Comparison of ENCODE assay signal across 8 cellular contexts in the genomic region with DNA sequence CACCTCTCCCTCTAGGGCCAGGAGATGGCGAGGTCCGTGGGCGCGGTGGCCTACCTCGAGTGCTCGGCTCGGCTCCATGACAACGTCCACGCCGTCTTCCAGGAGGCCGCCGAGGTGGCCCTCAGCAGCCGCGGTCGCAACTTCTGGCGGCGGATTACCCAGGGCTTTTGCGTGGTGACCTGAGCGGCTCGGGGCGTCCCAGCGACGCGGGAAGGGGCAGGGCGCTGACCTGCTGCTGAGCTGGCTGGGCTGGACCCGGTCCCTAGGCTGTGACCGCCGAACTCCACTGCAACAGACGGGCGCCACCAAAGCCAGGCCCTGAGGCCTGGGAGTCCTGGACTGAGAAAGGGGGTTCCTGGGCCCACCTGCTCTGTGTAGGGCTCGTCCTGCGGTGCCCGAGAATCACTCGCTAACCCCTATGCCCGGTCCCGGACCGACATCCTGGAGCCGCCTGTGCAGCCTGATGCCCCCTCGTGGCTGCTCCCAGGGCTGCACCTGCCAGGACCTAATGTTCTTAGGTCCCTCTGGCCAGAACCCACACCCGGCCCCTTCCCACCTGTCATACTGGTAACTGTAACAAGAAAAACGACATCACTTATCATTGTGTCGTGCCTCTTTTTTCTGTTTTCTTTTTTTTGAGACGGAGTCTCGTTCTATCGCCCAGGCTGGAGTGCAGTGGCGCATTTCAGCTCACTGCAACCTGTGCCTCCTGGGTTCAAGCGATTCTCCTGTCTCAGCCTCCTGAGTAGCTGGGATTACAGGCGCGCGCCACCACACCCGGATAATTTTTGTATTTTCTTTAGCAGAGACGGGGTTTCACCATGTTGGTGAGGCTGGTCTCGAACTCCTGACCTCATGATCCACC.
DNase-seq lines count a peak whose midpoint lies in the region; ATAC-seq, FAIRE-seq and TF ChIP-seq lines count a peak whose summit lies in the region.

No MANE protein-coding gene starts in this region.

- no peak for FAIRE-seq in D721Med (lab: Jason Lieb, UNC)

- peak overlapping the region; percentile 11 to 46 for H3K4me3 ChIP-seq in cardiac fibroblast (replicated peaks in 1 of 2; ENCODE audit: low read depth in 2 of 2, low read length in 2 of 2)

- in situ Hi-C loops in ACHN (cut with HindIII; ENCODE audit: low pct_ligation_motif_present, low pct_unique_long_range_greater_than_20kb, low sequenced_read_pairs) = no loop called here

- TF ChIP-seq CTCF in D721Med (IDR thresholded peaks at IDR 0.05; ENCODE audit: insufficient read depth, missing control alignments) = peak; percentile 43
- TF ChIP-seq CTCF in LNCAP (IDR thresholded peaks at IDR 0.05) = peak; percentile 52
- peak; percentile 98 for TF ChIP-seq CTCF in cardiac fibroblast (IDR thresholded peaks at IDR 0.05; ENCODE audit: low read depth, low read length)

- DNase-seq in D721Med (ENCODE audit: insufficient read length, low spot score) = peak; percentile 72
- DNase-seq in cardiac fibroblast (ENCODE audit: low read depth in 2 of 2) = peak; percentile 81 to 83
- DNase-seq in kidney tubule cell (ENCODE audit: low spot score) = peak; percentile 61
- DNase-seq in stimulated activated CD4-positive, alpha-beta T cell treated with anti-CD3 and anti-CD28 coated beads, Interleukin-2, amount 100 ng/mL, for 24 hours = peak; percentile 77 to 85
- no peak for DNase-seq in ACHN

- peak; percentile 83 to 88 for ATAC-seq in activated CD4-positive, CD25-positive, alpha-beta regulatory T cell treated with anti-CD3 and anti-CD28 coated beads, Interleukin-2, amount 50 U/mL, for 24 hours
- ATAC-seq in HG03097 (IDR thresholded peaks at IDR 0.05; ENCODE audit: low FRiP score, unreplicated experiment) = no peak

Comparison
In these comparisons a context has a peak if more than half of its experiments do, and no peak if none do; other contexts are left out.
1. CTCF ChIP-seq: peak in every context shown above with its lines; median percentile 98 in cardiac fibroblast; 52 in LNCAP; 43 in D721Med.